25 cellular contexts compared by ENCODE assay signal in the genomic region with DNA sequence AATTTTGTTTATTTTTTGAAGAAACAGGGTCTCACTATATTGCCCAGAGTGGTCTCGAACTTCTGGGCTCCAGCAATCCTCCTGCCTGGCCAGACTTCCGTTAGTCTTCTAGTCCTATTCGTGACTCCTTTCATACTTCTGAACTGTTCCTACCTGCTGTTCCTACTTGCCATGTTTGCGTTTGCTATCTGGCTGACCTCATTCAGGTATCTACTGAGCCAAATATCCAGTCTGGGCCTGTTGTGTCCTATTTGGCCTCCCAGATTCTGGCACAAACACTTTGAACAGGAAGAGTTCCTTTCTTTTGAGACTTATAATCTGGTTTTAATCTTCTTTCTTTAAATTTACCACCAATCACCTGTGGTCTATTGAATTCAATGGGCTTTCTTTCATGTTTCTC. TPM values are rescaled to one million over a fixed set of nuclear protein-coding genes. Genes with fewer than 3 reads are reported as not detected.
DNase-seq lines count a peak whose midpoint lies in the region; ATAC-seq and TF ChIP-seq lines count a peak whose summit lies in the region.
"Had no signal": no experiment of that assay in that cellular context is flagged by ENCODE, and none has a peak within 500 bp of the region (broad histone marks: within the 10 kb centered on the region; RNA-seq: fewer than 3 reads in every experiment).

No MANE protein-coding gene starts in this region.

- H3K9me2 ChIP-seq in hepatocyte (replicated peaks; ENCODE audit: insufficient read depth) = no peaks in the 10 kb centered on the region

- H3K9me3 ChIP-seq in mammary epithelial cell (replicated peaks; ENCODE audit: insufficient read depth, low read length) = no peaks in the 10 kb centered on the region
- H3K9me3 ChIP-seq in hepatocyte (ENCODE audit: low read depth) = no peaks in the 10 kb centered on the region
- H3K9me3 ChIP-seq in prostate gland = no peaks in the 10 kb centered on the region
- no peaks in the 10 kb centered on the region for H3K9me3 ChIP-seq in Caco-2
- H3K9me3 ChIP-seq: MG63 had no signal

- H3K4me1 ChIP-seq in mammary epithelial cell (ENCODE audit: insufficient read depth, low read length) = peaks cover 4% of the 10 kb centered on the region
- no peaks in the 10 kb centered on the region for H3K4me1 ChIP-seq in hepatocyte (ENCODE audit: insufficient read depth)
- no peaks in the 10 kb centered on the region for H3K4me1 ChIP-seq in prostate gland (replicated peaks)
- 0 out of 2 replicates have a peak, but pooled peaks cover 7% of the 10 kb centered on the region for H3K4me1 ChIP-seq in Caco-2

- TF ChIP-seq POLR2A in prostate gland (IDR thresholded peaks at IDR 0.05) = no peak

- H3K4me3 Mint-ChIP-seq in CD14-positive monocyte = no peak overlapping the region
- no peak overlapping the region for H3K4me3 Mint-ChIP-seq in Caco-2 (ENCODE audit: unreplicated experiment)
- no peak overlapping the region for H3K4me3 Mint-ChIP-seq in activated naive CD8-positive, alpha-beta T cell treated with anti-CD3 and anti-CD28 coated beads for 36 hours
- H3K4me3 Mint-ChIP-seq: CD4-positive, alpha-beta memory T cell; H9; IgD-negative memory B cell had no signal

- H4K20me1 ChIP-seq in mammary epithelial cell (ENCODE audit: insufficient read depth, low read length) (no peaks in the 10 kb centered on the region), hepatocyte (ENCODE audit: insufficient read depth, poor library complexity, severe bottlenecking) (no peaks in the 10 kb centered on the region)

- H3K4me2 ChIP-seq in mammary epithelial cell (ENCODE audit: insufficient read depth, low read depth, low read length) (peak overlapping the region; percentile 36), hepatocyte (no peak overlapping the region)

- H3K4me1 Mint-ChIP-seq in CD14-positive monocyte (peaks cover 12% of the 10 kb centered on the region), Caco-2 (ENCODE audit: low read depth, unreplicated experiment) (peaks cover 16% of the 10 kb centered on the region)
- no peaks in the 10 kb centered on the region for H3K4me1 Mint-ChIP-seq in activated naive CD8-positive, alpha-beta T cell treated with anti-CD3 and anti-CD28 coated beads for 36 hours
- H3K4me1 Mint-ChIP-seq: CD4-positive, alpha-beta memory T cell; H9 had no signal

- no peak overlapping the region for H3K4me3 ChIP-seq in mammary epithelial cell (replicated peaks in 1 of 3; ENCODE audit: insufficient read depth in 1 of 3, low read depth in 2 of 3, low read length in 3 of 3)
- no peak overlapping the region for H3K4me3 ChIP-seq in hepatocyte
- no peak overlapping the region for H3K4me3 ChIP-seq in prostate gland
- no peak overlapping the region for H3K4me3 ChIP-seq in Caco-2 (ENCODE audit: low read depth, low read length)
- H3K4me3 ChIP-seq: GM23248, MG63, SK-N-MC had no signal

- peaks cover 0 to under 1% (median 0%) of the 10 kb centered on the region in 3 donors for H3K27me3 Mint-ChIP-seq in CD14-positive monocyte (ENCODE audit: low read depth in 3 of 3)
- H3K27me3 Mint-ChIP-seq in Caco-2 (ENCODE audit: insufficient read depth, unreplicated experiment) = no peaks in the 10 kb centered on the region
- no peaks in the 10 kb centered on the region for H3K27me3 Mint-ChIP-seq in activated naive CD8-positive, alpha-beta T cell treated with anti-CD3 and anti-CD28 coated beads for 36 hours

- H3K27ac Mint-ChIP-seq in CD14-positive monocyte = no peak overlapping the region
- no peak overlapping the region for H3K27ac Mint-ChIP-seq in Caco-2 (ENCODE audit: unreplicated experiment)
- no peak overlapping the region for H3K27ac Mint-ChIP-seq in activated naive CD8-positive, alpha-beta T cell treated with anti-CD3 and anti-CD28 coated beads for 36 hours
- H3K27ac Mint-ChIP-seq: CD4-positive, alpha-beta memory T cell; H9; IgD-negative memory B cell had no signal

- CTCF ChIA-PET in RWPE1 (lab: Yijun Ruan, JAX) (no interaction called here), mammary epithelial cell (lab: Charles Lee; ENCODE audit: low non-redundant PET) (no interaction called here), Caco-2 (lab: Charles Lee) (no interaction called here)

- in situ Hi-C loops in mammary epithelial cell (cut with MboI; ENCODE audit: low sequenced_read_pairs in 2 of 2) = no loop called here

- no peaks in the 10 kb centered on the region for H3K36me3 ChIP-seq in mammary epithelial cell (ENCODE audit: insufficient read depth, low read length)
- no peaks in the 10 kb centered on the region for H3K36me3 ChIP-seq in hepatocyte (replicated peaks; ENCODE audit: insufficient read depth, low read depth)
- no peaks in the 10 kb centered on the region for H3K36me3 ChIP-seq in prostate gland
- no peaks in the 10 kb centered on the region for H3K36me3 ChIP-seq in Caco-2 (ENCODE audit: control insufficient read depth, insufficient read depth, low read length)
- H3K36me3 ChIP-seq: MG63 had no signal

- H3K36me3 Mint-ChIP-seq in CD14-positive monocyte = no peaks in the 10 kb centered on the region
- H3K36me3 Mint-ChIP-seq in Caco-2 (ENCODE audit: insufficient read depth, unreplicated experiment) = no peaks in the 10 kb centered on the region
- H3K36me3 Mint-ChIP-seq in activated naive CD8-positive, alpha-beta T cell treated with anti-CD3 and anti-CD28 coated beads for 36 hours = peaks cover 2% of the 10 kb centered on the region
- H3K36me3 Mint-ChIP-seq: CD4-positive, alpha-beta memory T cell had no signal

- BruUV-seq in mammary epithelial cell (replicated peaks; lab: Mats Ljungman, UMichigan) = no TSS peak
- no TSS peak for BruUV-seq in Caco-2 (replicated peaks; lab: Mats Ljungman, UMichigan)

- POLR2A ChIA-PET in RWPE1 (lab: Yijun Ruan, JAX; ENCODE audit: low non-redundant PET) = no interaction called here
- POLR2A ChIA-PET in Caco-2 (lab: Charles Lee) = no interaction called here

- no peak overlapping the region for H3K9ac ChIP-seq in mammary epithelial cell (ENCODE audit: insufficient read depth, low read length)
- H3K9ac ChIP-seq: GM23248 had no signal

- no peak for ATAC-seq in HG03139 (IDR thresholded peaks at IDR 0.05; ENCODE audit: unreplicated experiment)

- 0% methylated on average over 4 of the region's 4 CpGs for WGBS in mammary epithelial cell (ENCODE audit: low coverage, missing lambda C conversion rate)
- WGBS in hepatocyte (ENCODE audit: low lambda C conversion rate, missing lambda C conversion rate) = 86% methylated on average over 4 of the region's 4 CpGs
- 50% methylated on average over 4 of the region's 4 CpGs for WGBS in prostate gland

- H3K27ac ChIP-seq in RWPE1 (peak overlapping the region; percentile 65), mammary epithelial cell (ENCODE audit: insufficient read depth, low read depth, low read length) (no peak overlapping the region), hepatocyte (peak overlapping the region; percentile 48), prostate gland (no peak overlapping the region)
- H3K27ac ChIP-seq: GM23248, SK-N-MC had no signal

- dilution Hi-C loops in mammary epithelial cell (cut with HindIII; ENCODE audit: low sequenced_read_pairs) = no loop called here

- intact Hi-C loops in mammary epithelial cell (cut with micrococcal nuclease) (no loop called here), prostate gland (cut with DNase I) (no loop called here), CD14-positive monocyte (cut with micrococcal nuclease) (no loop called here), Caco-2 (cut with micrococcal nuclease; ENCODE audit: unreplicated experiment) (no loop called here)

- H3K79me2 ChIP-seq in mammary epithelial cell (ENCODE audit: insufficient read depth, low read length) (no peaks in the 10 kb centered on the region), hepatocyte (no peaks in the 10 kb centered on the region)

- H2AFZ ChIP-seq in mammary epithelial cell (ENCODE audit: low read depth, low read length) = peak overlapping the region; percentile 71
- H2AFZ ChIP-seq in hepatocyte = no peak overlapping the region
- H2AFZ ChIP-seq: GM23248 had no signal

- TF ChIP-seq CTCF in RWPE1 (conservative IDR thresholded peaks at IDR 0.05; ENCODE audit: low read depth) (no peak), mammary epithelial cell (conservative IDR thresholded peaks at IDR 0.05 in 1 of 2, IDR thresholded peaks at IDR 0.05 in 1 of 2; ENCODE audit: extremely low read depth in 1 of 2, insufficient read depth in 1 of 2, low read depth in 1 of 2, low read length in 2 of 2) (no peak), hepatocyte (IDR thresholded peaks at IDR 0.05; ENCODE audit: poor library complexity) (no peak), prostate gland (IDR thresholded peaks at IDR 0.05) (no peak), CD14-positive monocyte (IDR thresholded peaks at IDR 0.05) (no peak), Caco-2 (IDR thresholded peaks at IDR 0.05; ENCODE audit: insufficient read depth in 1 of 2, low read depth in 1 of 2, low read length in 1 of 2, severe bottlenecking in 1 of 2, unreplicated experiment in 1 of 2) (no peak)

- DNase-seq in RWPE1 (ENCODE audit: low spot score) = peak; percentile 42
- DNase-seq in mammary epithelial cell = peak; percentile 81
- DNase-seq in hepatocyte (ENCODE audit: low spot score) = no peak
- DNase-seq in prostate gland (ENCODE audit: low spot score) = peak; percentile 72
- DNase-seq in CD14-positive monocyte (ENCODE audit: low spot score) = no peak
- no peak for DNase-seq in Caco-2
- no peak for DNase-seq in activated naive CD8-positive, alpha-beta T cell treated with anti-CD3 and anti-CD28 coated beads for 36 hours
- DNase-seq: Calu3; CD4-positive, alpha-beta memory T cell; DMS153; GM23248; H9; Karpas-422; MG63; NCI-H1417; NCI-H1694 treated with DMSO at 0.1 percent for 48 hours; NCI-H2081 treated with DMSO at 0.1 percent for 48 hours; NCI-H2171 treated with DMSO at 0.1 percent for 48 hours; NCI-H524 treated with DMSO at 0.1 percent for 48 hours; SHP77 had no signal

- H3K9me3 Mint-ChIP-seq in CD14-positive monocyte (peaks cover under 1 to 3% (median 1%) of the 10 kb centered on the region in 7 donors), Caco-2 (ENCODE audit: unreplicated experiment) (no peaks in the 10 kb centered on the region)
- peaks cover 1% of the 10 kb centered on the region for H3K9me3 Mint-ChIP-seq in activated naive CD8-positive, alpha-beta T cell treated with anti-CD3 and anti-CD28 coated beads for 36 hours

- H3K27me3 ChIP-seq in mammary epithelial cell (ENCODE audit: insufficient read depth, low read length) (no peaks in the 10 kb centered on the region), hepatocyte (no peaks in the 10 kb centered on the region), prostate gland (replicated peaks; ENCODE audit: insufficient read depth) (no peaks in the 10 kb centered on the region), Caco-2 (replicated peaks; ENCODE audit: control insufficient read depth, insufficient read depth, low read length) (no peaks in the 10 kb centered on the region)
- H3K27me3 ChIP-seq: MG63 had no signal

RNA-seq across cellular contexts. Expression of a gene that starts 6.9 kb away (rescaled TPM):
- total RNA-seq in mammary epithelial cell = not detected
- polyA plus RNA-seq in mammary epithelial cell = not detected
- not detected for polyA minus RNA-seq in mammary epithelial cell
- 2.6 and 4.1 TPM in 2 replicates for total RNA-seq in hepatocyte
- 3.9 and 8.1 TPM in 2 replicates for polyA plus RNA-seq in hepatocyte
- not detected for total RNA-seq in prostate gland
- not detected for polyA plus RNA-seq in CD14-positive monocyte
- total RNA-seq in Caco-2 (2022) = not detected in 2 replicates
- total RNA-seq in activated naive CD8-positive, alpha-beta T cell treated with anti-CD3 and anti-CD28 coated beads for 36 hours = not detected
- total RNA-seq: Calu3; CD4-positive, alpha-beta memory T cell; GM23248; H9; OCI-LY7 had no signal
- polyA plus RNA-seq: BJ, GM23248, IgD-negative memory B cell had no signal

RNA-seq across cellular contexts. Expression of a gene that starts 13.7 kb away (rescaled TPM):
- total RNA-seq in mammary epithelial cell = under 1 TPM in 1 of 2 donors, not detected in 1; 0.42 TPM
- 0.09 TPM for polyA plus RNA-seq in mammary epithelial cell
- not detected for polyA minus RNA-seq in mammary epithelial cell
- total RNA-seq in hepatocyte = 1.4 and 2.6 TPM in 2 replicates
- 1.4 and 1.7 TPM in 2 replicates for polyA plus RNA-seq in hepatocyte
- 10 to 100 TPM in 1 of 2 donors, 1 to 10 TPM in 1; 7.6 to 10.1 TPM for total RNA-seq in prostate gland
- polyA plus RNA-seq in CD14-positive monocyte = not detected
- total RNA-seq in Caco-2 (2022) = 2.5 and 3.3 TPM in 2 replicates
- total RNA-seq in activated naive CD8-positive, alpha-beta T cell treated with anti-CD3 and anti-CD28 coated beads for 36 hours = under 1 TPM; 0.39 to 0.80 TPM
- total RNA-seq: Calu3; CD4-positive, alpha-beta memory T cell; GM23248; OCI-LY7 had no signal
- polyA plus RNA-seq: BJ; CD4-positive, alpha-beta memory T cell; GM23248; IgD-negative memory B cell had no signal

RNA-seq across cellular contexts. Expression of a gene that starts 19.0 kb away (rescaled TPM):
- total RNA-seq in mammary epithelial cell (10 to 100 TPM; 13.8 to 16.3 TPM), hepatocyte (11.4 and 15.7 TPM in 2 replicates), prostate gland (10 to 100 TPM in 1 of 2 donors, 1 to 10 TPM in 1; 7.5 to 15.6 TPM), Caco-2 (2022) (23.1 and 24.0 TPM in 2 replicates)
- polyA plus RNA-seq in mammary epithelial cell (18.0 TPM), hepatocyte (14.5 and 15.7 TPM in 2 replicates), CD14-positive monocyte (1 to 10 TPM; 3.8 to 5.2 TPM)
- polyA minus RNA-seq in mammary epithelial cell = 62.7 TPM
- total RNA-seq in activated naive CD8-positive, alpha-beta T cell treated with anti-CD3 and anti-CD28 coated beads for 36 hours = 10 to 100 TPM; 26.3 to 26.4 TPM

RNA-seq across cellular contexts. Expression of a gene that starts 21.5 kb away (rescaled TPM):
- total RNA-seq in mammary epithelial cell (not detected), hepatocyte (3,581 and 4,608 TPM in 2 replicates), prostate gland (not detected), Caco-2 (2022) (711 and 784 TPM in 2 replicates)
- polyA plus RNA-seq in mammary epithelial cell (not detected), hepatocyte (5,258 and 8,089 TPM in 2 replicates), CD14-positive monocyte (not detected)
- polyA minus RNA-seq in mammary epithelial cell = not detected
- not detected for total RNA-seq in activated naive CD8-positive, alpha-beta T cell treated with anti-CD3 and anti-CD28 coated beads for 36 hours
- total RNA-seq: Calu3; CD4-positive, alpha-beta memory T cell; GM23248; H9; OCI-LY7 had no signal
- polyA plus RNA-seq: BJ; CD4-positive, alpha-beta memory T cell; GM23248; IgD-negative memory B cell had no signal

RNA-seq across cellular contexts. Expression of a gene that starts 29.8 kb away (rescaled TPM):
- 1 to 10 TPM in 1 of 2 donors, under 1 TPM in 1; 0.50 to 1.0 TPM for total RNA-seq in mammary epithelial cell
- polyA plus RNA-seq in mammary epithelial cell = 0.17 TPM
- polyA minus RNA-seq in mammary epithelial cell = not detected
- total RNA-seq in hepatocyte = 1.1 and 4.3 TPM in 2 replicates
- 4.8 and 14.5 TPM in 2 replicates for polyA plus RNA-seq in hepatocyte
- 10 to 100 TPM in 1 of 2 donors, 1 to 10 TPM in 1; 3.6 to 22.4 TPM for total RNA-seq in prostate gland
- polyA plus RNA-seq in CD14-positive monocyte = 1,000 to 10,000 TPM; 2,686 to 4,191 TPM
- 1.5 and 2.6 TPM in 2 replicates for total RNA-seq in Caco-2 (2022)
- total RNA-seq in activated naive CD8-positive, alpha-beta T cell treated with anti-CD3 and anti-CD28 coated beads for 36 hours = 1 to 10 TPM; 1.2 to 3.0 TPM
- total RNA-seq: Calu3, GM23248 had no signal

Comparison
In these comparisons a context has a peak if more than half of its experiments do, and no peak if none do; other contexts are left out.
1. DNase-seq: peak in RWPE1 (single experiment), mammary epithelial cell (single experiment) and prostate gland (single experiment); none in hepatocyte (single experiment), CD14-positive monocyte (single experiment), Caco-2 (0 of 2) and activated naive CD8-positive, alpha-beta T cell treated with anti-CD3 and anti-CD28 coated beads for 36 hours (single experiment).
2. H3K27ac ChIP-seq: peak in RWPE1 (single experiment) and hepatocyte (single experiment); none in mammary epithelial cell (single experiment) and prostate gland (0 of 2).